8 cellular contexts compared by ENCODE assay signal in genomic region chr5:132272341-132273210, GRCh38. TPM values are rescaled to one million over a fixed set of nuclear protein-coding genes. Genes with fewer than 3 reads are reported as not detected.
DNase-seq lines count a peak whose midpoint lies in the region; ATAC-seq, FAIRE-seq and TF ChIP-seq lines count a peak whose summit lies in the region.

No MANE protein-coding gene starts in this region.

- no peak for TF ChIP-seq POLR2A in A549 (IDR thresholded peaks at IDR 0.05; ENCODE audit: low read length)
- no peak for TF ChIP-seq POLR2A in esophagus squamous epithelium (IDR thresholded peaks at IDR 0.05)
- TF ChIP-seq POLR2A in tibial nerve (IDR thresholded peaks at IDR 0.05) = no peak

- TF ChIP-seq RAD21 in A549 (conservative IDR thresholded peaks at IDR 0.05 in 1 of 2, IDR thresholded peaks at IDR 0.05 in 1 of 2) = peak; percentile 70 to 75

- H3K4me1 ChIP-seq in A549 (peaks cover 7% of the 10 kb centered on the region; the same call in 1 of the 3 replicates), OCI-LY1 (ENCODE audit: insufficient read depth, low read length, severe bottlenecking) (no peaks in the 10 kb centered on the region), esophagus squamous epithelium (peaks cover 0 to 49% (median 14%) of the 10 kb centered on the region in 3 donors), tibial nerve (peaks cover 0 to 68% (median 24%) of the 10 kb centered on the region in 4 donors)

- TF ChIP-seq CTCF in A549 (IDR thresholded peaks at IDR 0.05) = peak; percentile 85
- TF ChIP-seq CTCF in OCI-LY1 (IDR thresholded peaks at IDR 0.05; ENCODE audit: low read length) = peak; percentile 75
- TF ChIP-seq CTCF in esophagus squamous epithelium (IDR thresholded peaks at IDR 0.05) = peak; percentile 52 to 79 (median 72)
- no peak for TF ChIP-seq CTCF in omental fat pad (IDR thresholded peaks at IDR 0.05)
- TF ChIP-seq CTCF in tibial nerve (IDR thresholded peaks at IDR 0.05) = peak; percentile 80 to 87 (median 85)

- ATAC-seq in A549 = peak; percentile 69 to 83; a peak in 5 of 6 replicates
- ATAC-seq in omental fat pad (ENCODE audit: low FRiP score) = no peak
- ATAC-seq in HG03342 (IDR thresholded peaks at IDR 0.05; ENCODE audit: unreplicated experiment) = no peak

- 52% methylated on average over 36 of the region's 37 CpGs for WGBS in A549 (ENCODE audit: missing lambda C conversion rate)
- 55 to 57% methylated on average over 33 to 34 of the region's 37 CpGs for WGBS in esophagus squamous epithelium, 2 donors
- WGBS in tibial nerve, 2 donors = 52% methylated on average over 37 of the region's 37 CpGs

- H3K27me3 ChIP-seq in OCI-LY1 (ENCODE audit: insufficient read depth, low read length) = peaks cover 8% of the 10 kb centered on the region; the same call in 1 of the 2 replicates
- H3K27me3 ChIP-seq in esophagus squamous epithelium = no peaks in the 10 kb centered on the region
- no peaks in the 10 kb centered on the region for H3K27me3 ChIP-seq in tibial nerve

- H3F3A ChIP-seq in OCI-LY1 (ENCODE audit: insufficient read depth, low read length) = no peaks in the 10 kb centered on the region

- POLR2A ChIA-PET in A549 (lab: Yijun Ruan, JAX) = interaction anchor here (1.9 kb wide), 1 partner anchor 21 kb away, joined by 13 read pairs; the partner anchor contains the start of gene SLC22A4

- TF ChIP-seq EP300 in A549 (IDR thresholded peaks at IDR 0.05) (no peak), tibial nerve (IDR thresholded peaks at IDR 0.05) (no peak)

- H3K9me2 ChIP-seq in OCI-LY1 (ENCODE audit: low read depth, low read length) = no peaks in the 10 kb centered on the region

- peak; percentile 58 to 75 for DNase-seq in A549 (ENCODE audit: low read depth in 1 of 2, low spot score in 1 of 2)
- peak; percentile 64 for DNase-seq in GM19239 (ENCODE audit: insufficient read length, low spot score)
- DNase-seq in activated CD8-positive, alpha-beta memory T cell treated with anti-CD3 and anti-CD28 coated beads, Interleukin-2, amount 50 U/mL, for 48 hours = peak; percentile 94
- DNase-seq in esophagus squamous epithelium (lab: John Stamatoyannopoulos, UW) = no peak
- peak; percentile 64 for DNase-seq in omental fat pad (ENCODE audit: low spot score)
- peak; percentile 47 to 73 for DNase-seq in tibial nerve (ENCODE audit: low spot score in 2 of 2)

- H3K36me3 ChIP-seq in OCI-LY1 (ENCODE audit: insufficient read depth, low read length) = no peaks in the 10 kb centered on the region
- H3K36me3 ChIP-seq in esophagus squamous epithelium = peaks cover 7 to 55% (median 8%) of the 10 kb centered on the region in 3 donors
- peaks cover 0 to 35% (median 0%) of the 10 kb centered on the region in 3 donors for H3K36me3 ChIP-seq in tibial nerve

- intact Hi-C loops in esophagus squamous epithelium (cut with DNase I) = no loop called here

- H3K4me3 ChIP-seq in A549 = no peak overlapping the region
- no peak overlapping the region for H3K4me3 ChIP-seq in OCI-LY1 (ENCODE audit: low read depth, low read length, poor library complexity, severe bottlenecking)
- H3K4me3 ChIP-seq in esophagus squamous epithelium = no peak overlapping the region
- no peak overlapping the region for H3K4me3 ChIP-seq in tibial nerve

- no peak overlapping the region for H2AFZ ChIP-seq in OCI-LY1 (ENCODE audit: low read length)

- peak overlapping the region; percentile 35 for H3K4me2 ChIP-seq in A549
- H3K4me2 ChIP-seq in OCI-LY1 (ENCODE audit: low read length) = no peak overlapping the region

- H3K27ac ChIP-seq in A549 (peak overlapping the region; percentile 46 to 78; a peak in 5 of 6 replicates), OCI-LY1 (ENCODE audit: low read depth, low read length, poor library complexity, severe bottlenecking) (no peak overlapping the region), esophagus squamous epithelium (peak overlapping the region in 2 of 4 donors; percentile 16 to 40), tibial nerve (peak overlapping the region; percentile 46 to 98 (median 76))

- no peaks in the 10 kb centered on the region for H3K79me2 ChIP-seq in OCI-LY1 (ENCODE audit: insufficient read depth, low read length)

- H4K20me1 ChIP-seq in OCI-LY1 (ENCODE audit: insufficient read depth, low read length) = no peaks in the 10 kb centered on the region

- H3K9me3 ChIP-seq in A549 (no peaks in the 10 kb centered on the region), OCI-LY1 (ENCODE audit: low read length) (no peaks in the 10 kb centered on the region), esophagus squamous epithelium (no peaks in the 10 kb centered on the region), tibial nerve (no peaks in the 10 kb centered on the region)

- CTCF ChIA-PET in A549 (lab: Yijun Ruan, JAX) = interaction anchor here (0.6 to 3.3 kb wide), 47 partner anchors 9 to 1038 kb away, joined by 3 to 63 read pairs (median 4); partner anchors contain the start of genes IRF1, PDLIM4, SLC22A4 and SLC22A5

- no peak for FAIRE-seq in A549 (lab: Jason Lieb, UNC)
- peak; percentile 58 for FAIRE-seq in GM19239 (lab: Jason Lieb, UNC)

- no peak overlapping the region for H3K9ac ChIP-seq in OCI-LY1 (ENCODE audit: low read length)

TF ChIP-seq in A549, 52 proteins besides CTCF, POLR2A, EP300 and RAD21:
- TF ChIP-seq TFCP2L1 (CRISPR knock-in tag; IDR thresholded peaks at IDR 0.05) (no peak), SMC3 (IDR thresholded peaks at IDR 0.05) (peak; percentile 82)

RNA-seq across cellular contexts. Expression of gene PDLIM4, which starts 15.1 kb away (rescaled TPM):
- not detected in 2 replicates for polyA plus RNA-seq in A549 (2011; rRNA removed)
- 0.07 and 0.09 TPM in 2 replicates for polyA plus RNA-seq in A549 (2012; cell fraction: cytosol; rRNA removed)
- 0.42 and 0.56 TPM in 2 replicates for polyA plus RNA-seq in A549 (2012; cell fraction: nucleus; rRNA removed)
- 0.09 to 0.28 TPM (median 0.20 TPM) in 3 replicates for polyA plus RNA-seq in A549 (2017; fragmentation: RNase III; extraction: RNeasy Plus Mini Kit Qiagen cat#74134 plus additional on column Dnase treatment)
- polyA minus RNA-seq in A549 (2011; rRNA and poly(A)+ RNA removed) = 0.39 TPM in 1 of 2 replicates, not detected in the other
- 10 to 100 TPM; 16.5 to 79.2 (median 47.7) TPM for total RNA-seq in esophagus squamous epithelium
- 10 to 100 TPM; 19.5 to 89.5 (median 23.4) TPM for total RNA-seq in omental fat pad
- 10 to 100 TPM; 32.4 to 90.9 (median 50.8) TPM for total RNA-seq in tibial nerve

RNA-seq across cellular contexts. Expression of gene SLC22A4, which starts 21.6 kb away (rescaled TPM):
- polyA plus RNA-seq in A549 (2011; rRNA removed) (4.1 and 4.6 TPM in 2 replicates), A549 (2017; fragmentation: RNase III; extraction: RNeasy Plus Mini Kit Qiagen cat#74134 plus additional on column Dnase treatment) (3.2 to 4.2 TPM (median 3.6 TPM) in 3 replicates)
- polyA plus RNA-seq in A549 (2012; cell fraction: cytosol; rRNA removed) = 2.1 and 3.2 TPM in 2 replicates
- polyA plus RNA-seq in A549 (2012; cell fraction: nucleus; rRNA removed) = 8.2 and 10.1 TPM in 2 replicates
- 5.6 and 6.8 TPM in 2 replicates for polyA minus RNA-seq in A549 (2011; rRNA and poly(A)+ RNA removed)
- total RNA-seq in esophagus squamous epithelium (under 1 TPM in 3 of 4 donors, not detected in 1; 0.11 to 0.79 (median 0.38) TPM), omental fat pad (1 to 10 TPM; 2.6 to 6.8 (median 5.7) TPM), tibial nerve (1 to 10 TPM; 1.9 to 4.2 (median 2.5) TPM)

RNA-seq across cellular contexts. Expression of gene P4HA2, which starts 44.9 kb away (rescaled TPM):
- polyA plus RNA-seq in A549 (2011; rRNA removed) (45.0 and 64.9 TPM in 2 replicates), A549 (2017; fragmentation: RNase III; extraction: RNeasy Plus Mini Kit Qiagen cat#74134 plus additional on column Dnase treatment) (35.1 to 40.3 TPM (median 36.4 TPM) in 3 replicates)
- polyA plus RNA-seq in A549 (2012; cell fraction: cytosol; rRNA removed) = 26.4 and 29.2 TPM in 2 replicates
- polyA plus RNA-seq in A549 (2012; cell fraction: nucleus; rRNA removed) = 49.6 and 58.3 TPM in 2 replicates
- polyA minus RNA-seq in A549 (2011; rRNA and poly(A)+ RNA removed) = 53.0 and 67.7 TPM in 2 replicates
- total RNA-seq in esophagus squamous epithelium (10 to 100 TPM; 14.7 to 22.2 (median 16.7) TPM), omental fat pad (10 to 100 TPM; 15.8 to 37.7 (median 25.6) TPM), tibial nerve (10 to 100 TPM; 15.9 to 26.9 (median 22.8) TPM)

Comparison
In these comparisons a context has a peak if more than half of its experiments do, and no peak if none do; other contexts are left out.
1. ATAC-seq: peak in A549 (2 of 2); none in omental fat pad (single experiment) and HG03342 (single experiment).
2. CTCF ChIP-seq: peak in A549 (single experiment), OCI-LY1 (single experiment), esophagus squamous epithelium (6 of 6) and tibial nerve (5 of 5); none in omental fat pad (0 of 3).